ENCODE assay signal across 30 cellular contexts in genomic region chr21:35886887-35887286, GRCh38.
"Had no signal": no experiment of that assay in that cellular context is flagged by ENCODE, and none has a peak within 500 bp of the region (broad histone marks: within the 10 kb centered on the region; RNA-seq: fewer than 3 reads in every experiment).

No MANE protein-coding gene starts in this region.

- H3K27me3 ChIP-seq: ascending aorta had no signal

- H3K4me3 ChIP-seq: ascending aorta, cardiac muscle cell had no signal

- H3K9me3 ChIP-seq: ascending aorta had no signal

- H3K36me3 ChIP-seq: ascending aorta, cardiac muscle cell, WERI-Rb-1 had no signal

- H3K27ac ChIP-seq: ascending aorta, cardiac muscle cell, WERI-Rb-1 had no signal

- H3K4me1 ChIP-seq: ascending aorta had no signal

- ATAC-seq: activated CD4-positive, alpha-beta T cell treated with anti-CD3 and anti-CD28 coated beads for 36 hours; activated CD4-positive, CD25-positive, alpha-beta regulatory T cell treated with anti-CD3 and anti-CD28 coated beads, Interleukin-2, amount 50 U/mL, for 24 hours; activated CD8-positive, alpha-beta memory T cell treated with anti-CD3 and anti-CD28 coated beads, Interleukin-2, amount 10 ng/mL, durations not matched to agents 7 days and 5 days; activated CD8-positive, alpha-beta T cell treated with anti-CD3 and anti-CD28 coated beads, Interleukin-2, amount 10 ng/mL, durations not matched to agents 7 days and 5 days; activated naive CD8-positive, alpha-beta T cell treated with anti-CD3 and anti-CD28 coated beads, Interleukin-2, amount 50 U/mL, for 24 hours had no signal

- DNase-seq: activated CD4-positive, alpha-beta memory T cell treated with anti-CD3 and anti-CD28 coated beads, Interleukin-2, amount 10 ng/mL, durations not matched to agents 7 days and 5 days; activated CD4-positive, alpha-beta T cell treated with anti-CD3 and anti-CD28 coated beads for 1 hour; activated CD4-positive, alpha-beta T cell treated with anti-CD3 and anti-CD28 coated beads for 36 hours; activated CD4-positive, alpha-beta T cell treated with anti-CD3 and anti-CD28 coated beads for 48 hours; activated CD4-positive, alpha-beta T cell treated with anti-CD3 and anti-CD28 coated beads, Interleukin-2, amount 10 ng/mL, durations not matched to agents 7 days and 5 days; activated CD4-positive, alpha-beta T cell treated with anti-CD3 and anti-CD28 coated beads, Interleukin-2, amount 50 U/mL, for 48 hours; activated CD4-positive, CD25-positive, alpha-beta regulatory T cell; activated CD8-positive, alpha-beta memory T cell treated with anti-CD3 and anti-CD28 coated beads for 24 hours; activated CD8-positive, alpha-beta memory T cell treated with anti-CD3 and anti-CD28 coated beads, Interleukin-2, amount 10 ng/mL, durations not matched to agents 7 days and 5 days; activated CD8-positive, alpha-beta memory T cell treated with anti-CD3 and anti-CD28 coated beads, Interleukin-2, amount 50 U/mL, for 48 hours; activated CD8-positive, alpha-beta T cell treated with anti-CD3 and anti-CD28 coated beads, Interleukin-2, amount 10 ng/mL, durations not matched to agents 7 days and 5 days; activated effector memory CD4-positive, alpha-beta T cell treated with Interleukin-2 at 50 U/mL for 16 hours; activated gamma-delta T cell; activated naive CD4-positive, alpha-beta T cell treated with anti-CD3 and anti-CD28 coated beads, Interleukin-2, amount 10 ng/mL, durations not matched to agents 7 days and 5 days; activated naive CD4-positive, alpha-beta T cell treated with Interleukin-2 at 50 U/mL for 16 hours; activated naive CD8-positive, alpha-beta T cell treated with anti-CD3 and anti-CD28 coated beads, Interleukin-2, amount 10 ng/mL, durations not matched to agents 7 days and 5 days; activated naive CD8-positive, alpha-beta T cell treated with anti-CD3 and anti-CD28 coated beads, Interleukin-2, amount 50 U/mL, for 24 hours; activated T-cell treated with anti-CD3 and anti-CD28 coated beads, Interleukin-2, amount 50 U/mL, for 24 hours; activated T-cell treated with anti-CD3 and anti-CD28 coated beads, Interleukin-2, amount 50 U/mL, for 48 hours; amygdala; anterior cingulate cortex; caudate nucleus; cerebellar nuclear complex; T-helper 1 cell; T-helper 2 cell; T-helper 9 cell; WERI-Rb-1 had no signal
